Comparison of ENCODE assay signal across 1 cellular context in the genomic region with DNA sequence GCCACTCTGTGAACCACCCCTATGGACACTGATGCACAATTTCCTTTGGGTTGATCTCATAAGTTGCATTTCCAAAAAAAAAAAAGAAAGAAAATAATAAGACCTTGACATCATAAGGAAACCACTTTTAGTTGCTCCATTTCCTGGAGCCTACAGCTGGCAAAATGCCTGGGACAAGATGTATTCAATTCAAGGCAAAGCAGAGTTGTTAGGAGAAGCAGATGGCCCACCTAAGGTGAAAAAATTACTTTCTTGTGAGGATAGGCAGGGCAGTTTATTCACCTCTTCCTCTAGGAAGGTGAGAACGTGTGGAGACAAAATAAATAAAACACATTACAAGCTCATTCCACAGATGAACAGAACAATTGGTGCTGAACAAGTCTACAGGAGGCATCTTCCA.
TF ChIP-seq lines count a peak whose summit lies in the region.

No MANE protein-coding gene starts in this region.

TF ChIP-seq in HepG2, 621 proteins besides CTCF, POLR2A, EP300 and RAD21:
- TF ChIP-seq ZFP36 (IDR thresholded peaks at IDR 0.05; ENCODE audit: borderline replicate concordance, low read depth, low read length, partially characterized antibody), result no peak
- TF ChIP-seq REXO4 (CRISPR knock-in tag; IDR thresholded peaks at IDR 0.05; ENCODE audit: borderline replicate concordance), result no peak
- no peak for TF ChIP-seq ZNF225 (CRISPR knock-in tag; IDR thresholded peaks at IDR 0.05)
- TF ChIP-seq HMG20A (CRISPR knock-in tag; IDR thresholded peaks at IDR 0.05; ENCODE audit: borderline replicate concordance), result no peak
- no peak for TF ChIP-seq ZBTB42 (CRISPR knock-in tag; IDR thresholded peaks at IDR 0.05)
- TF ChIP-seq TCF12 (IDR thresholded peaks at IDR 0.05), result no peak
- TF ChIP-seq TCF12 (CRISPR knock-in tag; IDR thresholded peaks at IDR 0.05), result no peak
- TF ChIP-seq MYC (CRISPR knock-in tag; IDR thresholded peaks at IDR 0.05; ENCODE audit: borderline replicate concordance), result no peak
- no peak for TF ChIP-seq HNF1B (CRISPR knock-in tag; IDR thresholded peaks at IDR 0.05)
